ENCODE assay signal across 19 cellular contexts in the genomic region with DNA sequence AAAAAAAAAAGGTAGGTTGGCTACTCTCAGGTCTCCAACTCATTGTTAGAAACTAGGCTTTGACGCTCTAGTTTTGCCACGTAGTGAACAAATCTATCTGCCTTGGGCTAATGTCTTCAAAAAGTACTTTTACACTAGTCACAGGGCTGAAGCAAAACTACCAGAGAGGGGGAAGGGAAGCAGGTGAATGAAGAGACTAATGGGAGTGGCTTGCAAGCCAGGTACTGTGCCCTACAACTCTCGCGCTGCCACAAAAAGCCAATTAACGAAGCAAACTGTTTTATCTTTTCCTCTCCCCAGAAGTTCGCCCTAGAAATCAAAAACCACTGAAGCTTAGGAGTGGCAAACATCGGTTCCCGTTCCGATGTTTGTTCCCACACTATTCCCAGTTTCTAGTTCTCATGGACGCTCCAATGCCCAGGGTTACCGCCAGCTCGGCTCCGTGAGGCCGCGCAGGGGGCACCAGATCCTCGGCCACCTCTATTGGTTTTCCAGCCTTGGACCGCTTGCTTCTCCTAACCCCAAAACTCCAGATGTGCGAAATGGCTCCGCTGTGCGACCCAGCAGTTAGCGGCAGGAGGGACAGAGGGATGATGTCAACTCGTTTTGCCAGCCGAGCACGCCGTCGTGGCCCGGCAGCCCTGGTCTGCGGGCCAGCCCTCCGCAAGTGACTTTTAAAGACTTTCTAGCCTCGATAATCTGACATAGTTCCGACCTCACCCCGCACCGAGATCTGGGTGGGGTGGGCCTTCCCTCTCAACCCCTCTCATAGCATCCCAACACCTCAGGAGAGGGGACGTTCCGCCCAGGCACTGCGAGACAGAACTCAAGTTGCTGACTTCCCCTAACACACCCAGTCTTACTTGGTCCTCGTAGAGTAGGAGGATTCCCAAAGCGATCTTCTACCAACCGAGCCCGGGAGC.
A peak's percentile ranks its signal among the peaks of the same experiment; 100 is the strongest.
DNase-seq lines count a peak whose midpoint lies in the region; ATAC-seq and TF ChIP-seq lines count a peak whose summit lies in the region.
"Had no signal": no experiment of that assay in that cellular context is flagged by ENCODE, and none has a peak within 500 bp of the region (broad histone marks: within the 10 kb centered on the region; RNA-seq: fewer than 3 reads in every experiment).

No MANE protein-coding gene starts in this region.

- H3K4me3 Mint-ChIP-seq in activated CD4-positive, alpha-beta memory T cell treated with anti-CD3 and anti-CD28 coated beads, Interleukin-2, amount 10 ng/mL, durations not matched to agents 7 days and 5 days: peak overlapping the region; percentile 86
- H3K4me3 Mint-ChIP-seq in stimulated activated naive CD8-positive, alpha-beta T cell treated with anti-CD3 and anti-CD28 coated beads, Interleukin-15, amount 100 ng/mL, for 72 hours: peak overlapping the region; percentile 94 to 95

- no peaks in the 10 kb centered on the region for H3K36me3 ChIP-seq in esophagus muscularis mucosa
- H3K36me3 ChIP-seq: breast epithelium, left ventricle myocardium inferior, neutrophil, uterus had no signal

- POLR2A ChIA-PET in activated CD4-positive, alpha-beta memory T cell treated with anti-CD3 and anti-CD28 coated beads, Interleukin-2, amount 10 ng/mL, durations not matched to agents 7 days and 5 days (lab: Charles Lee): interaction anchor here (0.7 to 6.3 kb wide), 7 partner anchors 9 to 242 kb away, joined by 3 to 38 read pairs (median 4); a partner anchor contains a TSS

- H3K9me3 Mint-ChIP-seq in activated CD4-positive, alpha-beta memory T cell treated with anti-CD3 and anti-CD28 coated beads, Interleukin-2, amount 10 ng/mL, durations not matched to agents 7 days and 5 days: no peaks in the 10 kb centered on the region
- no peaks in the 10 kb centered on the region for H3K9me3 Mint-ChIP-seq in stimulated activated naive CD8-positive, alpha-beta T cell treated with anti-CD3 and anti-CD28 coated beads, Interleukin-15, amount 100 ng/mL, for 72 hours

- H3K27ac ChIP-seq in esophagus muscularis mucosa (replicated peaks in 1 of 4): no peak overlapping the region
- H3K27ac ChIP-seq: breast epithelium, KMS-11, left ventricle myocardium inferior, neutrophil, uterus had no signal

- intact Hi-C loops in esophagus muscularis mucosa (cut with DNase I): no loop called here

- H3K27ac Mint-ChIP-seq in activated CD4-positive, alpha-beta memory T cell treated with anti-CD3 and anti-CD28 coated beads, Interleukin-2, amount 10 ng/mL, durations not matched to agents 7 days and 5 days: peak overlapping the region; percentile 95
- peak overlapping the region; percentile 97 to 99 for H3K27ac Mint-ChIP-seq in stimulated activated naive CD8-positive, alpha-beta T cell treated with anti-CD3 and anti-CD28 coated beads, Interleukin-15, amount 100 ng/mL, for 72 hours

- no peaks in the 10 kb centered on the region for H3K4me1 ChIP-seq in esophagus muscularis mucosa
- H3K4me1 ChIP-seq: breast epithelium, left ventricle myocardium inferior, uterus had no signal

- DNase-seq in activated effector memory CD4-positive, alpha-beta T cell treated with anti-CD3 and anti-CD28 coated beads, Interleukin-2, amount 50 U/mL, for 16 hours: peak; percentile 68
- no peak for DNase-seq in activated effector memory CD4-positive, alpha-beta T cell treated with Interleukin-2 at 50 U/mL for 16 hours
- DNase-seq in activated CD4-positive, alpha-beta memory T cell treated with anti-CD3 and anti-CD28 coated beads, Interleukin-2, amount 10 ng/mL, durations not matched to agents 7 days and 5 days: peak; percentile 26
- DNase-seq in epithelial cell of proximal tubule (ENCODE audit: low read depth): no peak
- DNase-seq in stimulated activated naive CD8-positive, alpha-beta T cell treated with anti-CD3 and anti-CD28 coated beads, Interleukin-15, amount 100 ng/mL, for 72 hours: peak; percentile 34 to 44
- no peak for DNase-seq in AG08395 (ENCODE audit: low spot score)
- DNase-seq in esophagus muscularis mucosa (ENCODE audit: extremely low spot score): no peak
- DNase-seq: activated T-cell treated with anti-CD3 and anti-CD28 coated beads, Interleukin-2, amount 50 U/mL, for 48 hours; DMS153; hypothalamus; left ventricle myocardium inferior; NCI-H526; RPMI8226; T1000; uterus had no signal

- peaks cover 41% of the 10 kb centered on the region for H3K4me1 Mint-ChIP-seq in activated CD4-positive, alpha-beta memory T cell treated with anti-CD3 and anti-CD28 coated beads, Interleukin-2, amount 10 ng/mL, durations not matched to agents 7 days and 5 days
- peaks cover 35% of the 10 kb centered on the region for H3K4me1 Mint-ChIP-seq in stimulated activated naive CD8-positive, alpha-beta T cell treated with anti-CD3 and anti-CD28 coated beads, Interleukin-15, amount 100 ng/mL, for 72 hours

- TF ChIP-seq EP300 in esophagus muscularis mucosa (IDR thresholded peaks at IDR 0.05): no peak

- no CpG with 5 or more reads among the region's 40 CpGs for WGBS in esophagus muscularis mucosa

- no peaks in the 10 kb centered on the region for H3K27me3 Mint-ChIP-seq in activated CD4-positive, alpha-beta memory T cell treated with anti-CD3 and anti-CD28 coated beads, Interleukin-2, amount 10 ng/mL, durations not matched to agents 7 days and 5 days
- no peaks in the 10 kb centered on the region for H3K27me3 Mint-ChIP-seq in stimulated activated naive CD8-positive, alpha-beta T cell treated with anti-CD3 and anti-CD28 coated beads, Interleukin-15, amount 100 ng/mL, for 72 hours

- H3K36me3 Mint-ChIP-seq in activated CD4-positive, alpha-beta memory T cell treated with anti-CD3 and anti-CD28 coated beads, Interleukin-2, amount 10 ng/mL, durations not matched to agents 7 days and 5 days (ENCODE audit: low read depth): peaks cover 3% of the 10 kb centered on the region

- no peaks in the 10 kb centered on the region for H3K9me3 ChIP-seq in esophagus muscularis mucosa
- H3K9me3 ChIP-seq: breast epithelium, left ventricle myocardium inferior, neutrophil, uterus had no signal

- CTCF ChIA-PET in activated CD4-positive, alpha-beta memory T cell treated with anti-CD3 and anti-CD28 coated beads, Interleukin-2, amount 10 ng/mL, durations not matched to agents 7 days and 5 days (lab: Charles Lee): interaction anchor here (1.0 to 2.1 kb wide), 4 partner anchors 13 to 69 kb away, joined by 3 to 29 read pairs (median 6); no protein-coding TSS in a partner anchor

- H3K27me3 ChIP-seq in esophagus muscularis mucosa: peaks cover 0 to 5% (median 0%) of the 10 kb centered on the region in 4 donors
- H3K27me3 ChIP-seq: breast epithelium, neutrophil, uterus had no signal

- H3K4me3 ChIP-seq in epithelial cell of proximal tubule (ENCODE audit: low read depth, low read length) (peak overlapping the region; percentile 29), esophagus muscularis mucosa (no peak overlapping the region)
- H3K4me3 ChIP-seq: breast epithelium, left ventricle myocardium inferior, uterus had no signal

- TF ChIP-seq CTCF in epithelial cell of proximal tubule (conservative IDR thresholded peaks at IDR 0.05; ENCODE audit: low read depth, low read length) (no peak), esophagus muscularis mucosa (IDR thresholded peaks at IDR 0.05) (no peak)

- no peak for TF ChIP-seq POLR2A in esophagus muscularis mucosa (IDR thresholded peaks at IDR 0.05; ENCODE audit: low read depth)

- ATAC-seq in stimulated activated naive CD8-positive, alpha-beta T cell treated with anti-CD3 and anti-CD28 coated beads, Interleukin-15, amount 100 ng/mL, for 72 hours: peak; percentile 68
- ATAC-seq in HG02970 (IDR thresholded peaks at IDR 0.05; ENCODE audit: low FRiP score, unreplicated experiment): no peak

Comparison
In these comparisons a context has a peak if more than half of its experiments do, and no peak if none do; other contexts are left out.
1. DNase-seq: peak in activated effector memory CD4-positive, alpha-beta T cell treated with anti-CD3 and anti-CD28 coated beads, Interleukin-2, amount 50 U/mL, for 16 hours (single experiment), activated CD4-positive, alpha-beta memory T cell treated with anti-CD3 and anti-CD28 coated beads, Interleukin-2, amount 10 ng/mL, durations not matched to agents 7 days and 5 days (single experiment) and stimulated activated naive CD8-positive, alpha-beta T cell treated with anti-CD3 and anti-CD28 coated beads, Interleukin-15, amount 100 ng/mL, for 72 hours (2 of 2); none in activated effector memory CD4-positive, alpha-beta T cell treated with Interleukin-2 at 50 U/mL for 16 hours (single experiment), epithelial cell of proximal tubule (single experiment), AG08395 (single experiment) and esophagus muscularis mucosa (single experiment).